ENCODE assay signal across 1 cellular context in the genomic region with DNA sequence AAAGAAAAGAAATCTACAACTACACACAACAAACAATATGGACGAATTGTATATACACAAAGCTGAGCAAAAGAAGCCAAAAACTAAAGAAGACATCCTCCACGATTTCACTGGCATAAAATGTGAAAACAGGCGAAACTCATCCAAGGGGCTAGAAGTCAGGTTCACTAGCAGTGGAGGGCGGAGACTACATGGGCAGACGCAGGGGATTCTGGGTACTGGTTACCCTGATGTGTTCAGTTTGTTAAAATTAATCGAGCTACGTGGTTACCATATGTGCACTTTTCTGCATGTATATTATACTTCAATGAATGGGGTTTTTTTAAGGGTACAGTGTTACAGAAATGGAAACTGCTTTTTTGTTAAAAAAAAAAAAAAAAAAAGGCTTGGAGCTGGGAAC.
TF ChIP-seq lines count a peak whose summit lies in the region.

No MANE protein-coding gene starts in this region.

TF ChIP-seq in HEK293, 187 proteins besides CTCF, POLR2A, EP300 and RAD21 (continued from another document):
- TF ChIP-seq, protein P1, sequence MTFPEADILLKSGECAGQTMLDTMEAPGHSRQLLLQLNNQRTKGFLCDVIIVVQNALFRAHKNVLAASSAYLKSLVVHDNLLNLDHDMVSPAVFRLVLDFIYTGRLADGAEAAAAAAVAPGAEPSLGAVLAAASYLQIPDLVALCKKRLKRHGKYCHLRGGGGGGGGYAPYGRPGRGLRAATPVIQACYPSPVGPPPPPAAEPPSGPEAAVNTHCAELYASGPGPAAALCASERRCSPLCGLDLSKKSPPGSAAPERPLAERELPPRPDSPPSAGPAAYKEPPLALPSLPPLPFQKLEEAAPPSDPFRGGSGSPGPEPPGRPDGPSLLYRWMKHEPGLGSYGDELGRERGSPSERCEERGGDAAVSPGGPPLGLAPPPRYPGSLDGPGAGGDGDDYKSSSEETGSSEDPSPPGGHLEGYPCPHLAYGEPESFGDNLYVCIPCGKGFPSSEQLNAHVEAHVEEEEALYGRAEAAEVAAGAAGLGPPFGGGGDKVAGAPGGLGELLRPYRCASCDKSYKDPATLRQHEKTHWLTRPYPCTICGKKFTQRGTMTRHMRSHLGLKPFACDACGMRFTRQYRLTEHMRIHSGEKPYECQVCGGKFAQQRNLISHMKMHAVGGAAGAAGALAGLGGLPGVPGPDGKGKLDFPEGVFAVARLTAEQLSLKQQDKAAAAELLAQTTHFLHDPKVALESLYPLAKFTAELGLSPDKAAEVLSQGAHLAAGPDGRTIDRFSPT (tag by site-specific recombination; IDR thresholded peaks at IDR 0.05): no peak
- TF ChIP-seq PRDM1 (tag by site-specific recombination; IDR thresholded peaks at IDR 0.05) (peak; percentile 55), ZNF138 (tag by site-specific recombination; IDR thresholded peaks at IDR 0.05; ENCODE audit: borderline replicate concordance) (no peak)
